8 cellular contexts compared by ENCODE assay signal in genomic region chr7:8433477-8434289, GRCh38. TPM values are rescaled to one million over a fixed set of nuclear protein-coding genes. Genes with fewer than 3 reads are reported as not detected.
DNase-seq lines count a peak whose midpoint lies in the region; ATAC-seq and TF ChIP-seq lines count a peak whose summit lies in the region.

TSS of gene NXPH1 (plus strand) at chr7:8433609.

- H3K27me3 ChIP-seq in dorsolateral prefrontal cortex (peaks cover 9 to 95% (median 69%) of the 10 kb centered on the region in 45 donors), gastroesophageal sphincter (peaks cover 92% of the 10 kb centered on the region), uterus (peaks cover 2 to 54% of the 10 kb centered on the region in 2 donors)

- peaks cover 13% of the 10 kb centered on the region for H3K9me3 Mint-ChIP-seq in activated CD4-positive, alpha-beta T cell treated with anti-CD3 and anti-CD28 coated beads, Interleukin-2, amount 10 ng/mL, durations not matched to agents 24 days and 14 days
- H3K9me3 Mint-ChIP-seq in osteocyte (ENCODE audit: unreplicated experiment) = no peaks in the 10 kb centered on the region

- ATAC-seq in gastroesophageal sphincter = no peak
- no peak for ATAC-seq in GM18858 (IDR thresholded peaks at IDR 0.05; ENCODE audit: unreplicated experiment)

- 0% methylated on average over 3 to 4 of the region's 71 CpGs for WGBS in gastroesophageal sphincter (ENCODE audit: low coverage in 1 of 2), 2 donors

- no peak for TF ChIP-seq POLR2A in gastroesophageal sphincter (IDR thresholded peaks at IDR 0.05)
- no peak for TF ChIP-seq POLR2A in uterus (IDR thresholded peaks at IDR 0.05)

- intact Hi-C loops in activated CD4-positive, alpha-beta T cell treated with anti-CD3 and anti-CD28 coated beads, Interleukin-2, amount 10 ng/mL, durations not matched to agents 24 days and 14 days (cut with micrococcal nuclease) = no loop called here
- intact Hi-C loops in dorsolateral prefrontal cortex (cut with DNase I) (loop anchor here in 1 of 2 donors (2.0 kb wide), 1 partner anchor 291 kb away; no protein-coding TSS in a partner anchor), uterus (cut with DNase I; ENCODE audit: low total_unique reads) (no loop called here)

- H3K27me3 Mint-ChIP-seq in activated CD4-positive, alpha-beta T cell treated with anti-CD3 and anti-CD28 coated beads, Interleukin-2, amount 10 ng/mL, durations not matched to agents 24 days and 14 days = peaks cover 72% of the 10 kb centered on the region
- H3K27me3 Mint-ChIP-seq in osteocyte (ENCODE audit: unreplicated experiment) = peaks cover 73% of the 10 kb centered on the region

- H3K4me1 ChIP-seq in gastroesophageal sphincter = peaks cover 0 to 21% (median 0%) of the 10 kb centered on the region in 3 donors
- no peaks in the 10 kb centered on the region for H3K4me1 ChIP-seq in uterus

- no peak for TF ChIP-seq EP300 in gastroesophageal sphincter (IDR thresholded peaks at IDR 0.05)

- H3K36me3 ChIP-seq in gastroesophageal sphincter (no peaks in the 10 kb centered on the region), uterus (no peaks in the 10 kb centered on the region)

- H3K4me3 Mint-ChIP-seq in activated CD4-positive, alpha-beta T cell treated with anti-CD3 and anti-CD28 coated beads, Interleukin-2, amount 10 ng/mL, durations not matched to agents 24 days and 14 days = no peak within 1 kb of the TSS
- no peak within 1 kb of the TSS for H3K4me3 Mint-ChIP-seq in osteocyte (ENCODE audit: unreplicated experiment)

- H3K27ac ChIP-seq in dorsolateral prefrontal cortex = peak within 1 kb of the TSS in 36 of 59 donors; percentile 1 to 73 (median 50)
- no peak within 1 kb of the TSS for H3K27ac ChIP-seq in gastroesophageal sphincter
- no peak within 1 kb of the TSS for H3K27ac ChIP-seq in uterus

- H3K36me3 Mint-ChIP-seq in activated CD4-positive, alpha-beta T cell treated with anti-CD3 and anti-CD28 coated beads, Interleukin-2, amount 10 ng/mL, durations not matched to agents 24 days and 14 days (ENCODE audit: low read depth) = peaks cover 3% of the 10 kb centered on the region
- no peaks in the 10 kb centered on the region for H3K36me3 Mint-ChIP-seq in osteocyte (ENCODE audit: unreplicated experiment)

- peak; percentile 60 for DNase-seq in activated CD4-positive, alpha-beta T cell treated with anti-CD3 and anti-CD28 coated beads, Interleukin-2, amount 10 ng/mL, durations not matched to agents 24 days and 14 days
- no peak for DNase-seq in activated CD4-positive, alpha-beta T cell treated with anti-CD3 and anti-CD28 coated beads, Interleukin-2, amount 50 U/mL, for 1 hour
- peak; percentile 38 for DNase-seq in NCI-H2171 (lab: John Stamatoyannopoulos, UW)
- DNase-seq in dorsolateral prefrontal cortex = peak in 1 of 10 donors; percentile 27
- DNase-seq in osteocyte (ENCODE audit: extremely low spot score, unreplicated experiment) = peak; percentile 83
- DNase-seq in uterus = no peak

- TF ChIP-seq CTCF in dorsolateral prefrontal cortex (IDR thresholded peaks at IDR 0.05 in 54 of 56, conservative IDR thresholded peaks at IDR 0.05 in 2 of 56; ENCODE audit: low read depth in 1 of 56, partially characterized antibody in 56 of 56) (peak in 3 of 56 donors; percentile 8 to 19 (median 13)), osteocyte (IDR thresholded peaks at IDR 0.05) (peak; percentile 14), gastroesophageal sphincter (IDR thresholded peaks at IDR 0.05) (no peak), uterus (IDR thresholded peaks at IDR 0.05) (no peak)

- H3K9me3 ChIP-seq in gastroesophageal sphincter (no peaks in the 10 kb centered on the region), uterus (no peaks in the 10 kb centered on the region)

- peak within 1 kb of the TSS; percentile 35 for H3K27ac Mint-ChIP-seq in activated CD4-positive, alpha-beta T cell treated with anti-CD3 and anti-CD28 coated beads, Interleukin-2, amount 10 ng/mL, durations not matched to agents 24 days and 14 days
- no peak within 1 kb of the TSS for H3K27ac Mint-ChIP-seq in osteocyte (ENCODE audit: unreplicated experiment)

- H3K4me1 Mint-ChIP-seq in activated CD4-positive, alpha-beta T cell treated with anti-CD3 and anti-CD28 coated beads, Interleukin-2, amount 10 ng/mL, durations not matched to agents 24 days and 14 days = peaks cover 7% of the 10 kb centered on the region
- H3K4me1 Mint-ChIP-seq in osteocyte (ENCODE audit: unreplicated experiment) = peaks cover 14% of the 10 kb centered on the region

- H3K4me3 ChIP-seq in dorsolateral prefrontal cortex (peak within 1 kb of the TSS; percentile 10 to 65 (median 46)), gastroesophageal sphincter (no peak within 1 kb of the TSS), uterus (no peak within 1 kb of the TSS)

RNA-seq across cellular contexts. Expression of gene NXPH1, which starts in this region (rescaled TPM):
- not detected in 2 replicates for total RNA-seq in activated CD4-positive, alpha-beta T cell treated with anti-CD3 and anti-CD28 coated beads, Interleukin-2, amount 10 ng/mL, durations not matched to agents 24 days and 14 days
- total RNA-seq in dorsolateral prefrontal cortex (10 to 100 TPM in 114 of 120 experiments, 1 to 10 TPM in 6; 6.8 to 51.5 (median 21.6) TPM), osteocyte (not detected in 2 replicates), gastroesophageal sphincter (not detected), uterus (under 1 TPM in 1 of 4 donors, not detected in 3; 0.28 TPM)

Comparison
In these comparisons a context has a peak if more than half of its experiments do, and no peak if none do; other contexts are left out.
1. Peak in DNase-seq in activated CD4-positive, alpha-beta T cell treated with anti-CD3 and anti-CD28 coated beads, Interleukin-2, amount 10 ng/mL, durations not matched to agents 24 days and 14 days; RNA of the gene not detected or under 1 TPM.
2. Peak in DNase-seq in osteocyte; RNA of the gene not detected or under 1 TPM.
3. H3K27ac ChIP-seq: peak in dorsolateral prefrontal cortex (36 of 59); none in gastroesophageal sphincter (0 of 4) and uterus (0 of 2).
4. H3K4me3 ChIP-seq: peak in dorsolateral prefrontal cortex (59 of 59); none in gastroesophageal sphincter (0 of 2) and uterus (0 of 2).